In the genomic region with DNA sequence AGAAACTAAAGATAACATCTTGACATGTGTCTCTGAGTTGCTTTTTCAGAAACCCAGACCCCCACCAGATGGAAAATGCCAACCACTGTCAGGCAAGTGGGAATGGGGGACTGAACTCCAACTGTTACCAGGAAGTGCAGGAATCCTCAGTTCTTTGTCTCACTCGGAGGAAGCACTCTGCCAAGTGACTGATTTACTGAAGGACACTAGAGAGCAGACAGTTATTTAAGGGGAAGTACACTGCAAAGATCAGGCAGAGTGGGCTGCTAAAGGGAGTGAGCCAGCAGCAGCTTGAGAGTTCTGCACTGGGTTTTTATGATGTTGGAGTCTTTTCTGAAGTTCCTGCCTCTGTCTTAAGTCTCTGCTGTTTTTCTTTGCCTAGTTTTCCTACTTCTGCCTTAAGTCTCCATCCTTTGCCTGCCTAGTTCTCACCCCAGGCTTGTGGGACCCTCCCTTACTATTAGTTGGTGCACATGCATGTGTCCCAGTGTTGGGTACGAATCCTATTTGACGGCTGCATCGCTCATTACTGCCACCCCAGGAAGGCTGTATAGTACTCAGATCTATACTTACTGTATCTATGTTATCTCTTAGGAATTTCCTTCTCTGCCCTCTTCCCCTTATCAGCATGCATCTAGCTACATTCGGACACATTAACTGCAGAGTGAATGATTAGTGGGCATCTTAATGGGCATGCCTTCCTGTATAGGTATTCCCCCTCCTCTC, we compare ENCODE assay signal across 1 cellular context.
TF ChIP-seq lines count a peak whose summit lies in the region.

No MANE protein-coding gene starts in this region.

TF ChIP-seq in HepG2, 621 proteins besides CTCF, POLR2A, EP300 and RAD21 (continued from another document):
- TF ChIP-seq, protein P1, sequence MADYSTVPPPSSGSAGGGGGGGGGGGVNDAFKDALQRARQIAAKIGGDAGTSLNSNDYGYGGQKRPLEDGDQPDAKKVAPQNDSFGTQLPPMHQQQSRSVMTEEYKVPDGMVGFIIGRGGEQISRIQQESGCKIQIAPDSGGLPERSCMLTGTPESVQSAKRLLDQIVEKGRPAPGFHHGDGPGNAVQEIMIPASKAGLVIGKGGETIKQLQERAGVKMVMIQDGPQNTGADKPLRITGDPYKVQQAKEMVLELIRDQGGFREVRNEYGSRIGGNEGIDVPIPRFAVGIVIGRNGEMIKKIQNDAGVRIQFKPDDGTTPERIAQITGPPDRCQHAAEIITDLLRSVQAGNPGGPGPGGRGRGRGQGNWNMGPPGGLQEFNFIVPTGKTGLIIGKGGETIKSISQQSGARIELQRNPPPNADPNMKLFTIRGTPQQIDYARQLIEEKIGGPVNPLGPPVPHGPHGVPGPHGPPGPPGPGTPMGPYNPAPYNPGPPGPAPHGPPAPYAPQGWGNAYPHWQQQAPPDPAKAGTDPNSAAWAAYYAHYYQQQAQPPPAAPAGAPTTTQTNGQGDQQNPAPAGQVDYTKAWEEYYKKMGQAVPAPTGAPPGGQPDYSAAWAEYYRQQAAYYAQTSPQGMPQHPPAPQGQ (CRISPR knock-in tag; IDR thresholded peaks at IDR 0.05; ENCODE audit: borderline replicate concordance) = no peak
TF ChIP-seq in HepG2: peak in this region for 23.
